1 cellular context compared by ENCODE assay signal in the genomic region with DNA sequence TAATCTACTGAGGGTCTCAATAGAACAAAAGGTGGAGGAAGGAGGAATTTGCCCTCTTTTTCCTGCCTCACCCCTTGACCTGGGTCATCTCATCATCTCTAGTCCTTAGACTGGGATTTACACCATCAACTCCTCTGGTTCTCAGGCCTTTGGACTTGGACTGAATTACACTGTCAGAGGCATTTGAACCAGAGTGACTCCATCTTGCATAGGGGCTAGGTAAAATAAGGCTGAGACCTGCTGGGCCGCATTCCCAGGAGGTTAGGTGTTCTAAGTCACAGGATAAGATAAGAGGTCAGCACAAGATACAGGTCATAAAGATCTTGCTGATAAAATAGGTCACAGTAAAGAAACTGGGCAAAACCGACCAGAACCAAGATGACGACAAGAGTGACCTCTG.
TF ChIP-seq lines count a peak whose summit lies in the region.

No MANE protein-coding gene starts in this region.

TF ChIP-seq in K562, 482 proteins besides CTCF, POLR2A, EP300 and RAD21 (continued from another document and continues in another):
- TF ChIP-seq, protein P1, sequence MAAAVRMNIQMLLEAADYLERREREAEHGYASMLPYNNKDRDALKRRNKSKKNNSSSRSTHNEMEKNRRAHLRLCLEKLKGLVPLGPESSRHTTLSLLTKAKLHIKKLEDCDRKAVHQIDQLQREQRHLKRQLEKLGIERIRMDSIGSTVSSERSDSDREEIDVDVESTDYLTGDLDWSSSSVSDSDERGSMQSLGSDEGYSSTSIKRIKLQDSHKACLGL (CRISPR knock-in tag; IDR thresholded peaks at IDR 0.05; ENCODE audit: borderline replicate concordance, poor library complexity, severe bottlenecking), result no peak
- TF ChIP-seq RBM25 (IDR thresholded peaks at IDR 0.05; ENCODE audit: low read depth, low read length, severe bottlenecking), result no peak
- TF ChIP-seq, protein P2, sequence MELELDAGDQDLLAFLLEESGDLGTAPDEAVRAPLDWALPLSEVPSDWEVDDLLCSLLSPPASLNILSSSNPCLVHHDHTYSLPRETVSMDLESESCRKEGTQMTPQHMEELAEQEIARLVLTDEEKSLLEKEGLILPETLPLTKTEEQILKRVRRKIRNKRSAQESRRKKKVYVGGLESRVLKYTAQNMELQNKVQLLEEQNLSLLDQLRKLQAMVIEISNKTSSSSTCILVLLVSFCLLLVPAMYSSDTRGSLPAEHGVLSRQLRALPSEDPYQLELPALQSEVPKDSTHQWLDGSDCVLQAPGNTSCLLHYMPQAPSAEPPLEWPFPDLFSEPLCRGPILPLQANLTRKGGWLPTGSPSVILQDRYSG (tag; conservative IDR thresholded peaks at IDR 0.05; ENCODE audit: low read depth), result peak; percentile 83
- TF ChIP-seq GTF2F1 (IDR thresholded peaks at IDR 0.05; ENCODE audit: low read depth, low read length), result no peak
- no peak for TF ChIP-seq ASH1L (IDR thresholded peaks at IDR 0.05; ENCODE audit: borderline replicate concordance, low read depth, partially characterized antibody)
- no peak for TF ChIP-seq TAF7 (tag; IDR thresholded peaks at IDR 0.05)
- TF ChIP-seq, protein P3, sequence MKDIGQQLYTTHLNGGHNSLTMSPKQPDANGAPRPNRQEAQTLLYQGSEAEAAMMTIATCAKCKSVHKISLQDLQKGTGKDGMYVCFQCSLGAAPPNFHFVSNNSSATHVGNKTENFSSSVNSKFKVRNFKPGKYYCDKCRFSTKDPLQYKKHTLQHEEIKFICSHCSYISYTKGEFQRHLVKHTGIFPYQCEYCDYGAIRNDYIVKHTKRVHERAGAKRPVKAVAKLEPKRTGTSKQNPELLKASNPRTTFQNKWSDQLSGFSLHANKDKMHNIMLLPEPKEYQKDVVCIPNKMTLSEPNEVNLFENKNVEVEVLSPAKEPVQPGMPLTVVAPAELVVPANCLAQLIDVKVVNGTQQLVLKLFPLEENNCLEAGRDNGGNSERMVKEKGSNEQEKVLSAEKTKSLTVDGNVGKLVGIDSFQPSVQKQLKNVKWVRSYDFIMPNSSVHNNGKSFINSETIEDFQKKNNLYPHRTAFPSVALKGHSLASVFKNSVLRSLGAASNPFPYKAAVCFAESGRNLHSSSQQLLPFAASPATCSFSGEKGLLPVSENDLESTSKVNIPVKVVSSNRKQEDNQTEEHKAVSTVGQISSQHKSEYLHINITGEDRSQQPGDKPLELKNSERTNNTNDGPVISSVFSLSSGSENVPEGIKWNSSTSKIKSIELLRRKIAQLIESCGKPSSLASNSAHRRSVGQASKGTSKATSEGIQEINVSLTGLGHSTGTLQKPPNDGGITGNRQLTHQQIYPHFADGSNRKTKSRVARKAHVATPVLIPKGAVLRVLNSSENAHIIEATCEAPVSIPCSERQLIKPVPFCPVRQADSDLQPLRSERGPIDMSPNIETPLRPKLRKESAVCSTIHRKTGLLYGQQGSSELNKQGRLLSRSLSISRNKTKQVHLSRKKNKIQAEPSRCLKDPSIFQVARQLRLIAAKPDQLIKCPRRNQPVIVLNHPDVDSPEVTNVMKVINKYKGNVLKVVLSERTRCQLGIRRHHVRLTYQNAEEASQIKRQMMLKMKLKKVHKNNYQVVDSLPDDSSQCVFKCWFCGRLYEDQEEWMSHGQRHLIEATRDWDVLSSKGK (CRISPR knock-in tag; IDR thresholded peaks at IDR 0.05), result no peak
- no peak for TF ChIP-seq RFX7 (CRISPR knock-in tag; IDR thresholded peaks at IDR 0.05)
- no peak for TF ChIP-seq C11orf30 (IDR thresholded peaks at IDR 0.05; ENCODE audit: low read depth)
- TF ChIP-seq YBX1 (IDR thresholded peaks at IDR 0.05), result no peak
- no peak for TF ChIP-seq ILK (tag; IDR thresholded peaks at IDR 0.05; ENCODE audit: borderline replicate concordance, low read depth)
- TF ChIP-seq BCL6 (CRISPR knock-in tag; IDR thresholded peaks at IDR 0.05), result no peak
- no peak for TF ChIP-seq PHF20 (IDR thresholded peaks at IDR 0.05; ENCODE audit: partially characterized antibody)
- TF ChIP-seq XRCC3 (IDR thresholded peaks at IDR 0.05), result no peak
- TF ChIP-seq SIN3B (IDR thresholded peaks at IDR 0.05; ENCODE audit: low read depth), result no peak
- TF ChIP-seq, protein P4, sequence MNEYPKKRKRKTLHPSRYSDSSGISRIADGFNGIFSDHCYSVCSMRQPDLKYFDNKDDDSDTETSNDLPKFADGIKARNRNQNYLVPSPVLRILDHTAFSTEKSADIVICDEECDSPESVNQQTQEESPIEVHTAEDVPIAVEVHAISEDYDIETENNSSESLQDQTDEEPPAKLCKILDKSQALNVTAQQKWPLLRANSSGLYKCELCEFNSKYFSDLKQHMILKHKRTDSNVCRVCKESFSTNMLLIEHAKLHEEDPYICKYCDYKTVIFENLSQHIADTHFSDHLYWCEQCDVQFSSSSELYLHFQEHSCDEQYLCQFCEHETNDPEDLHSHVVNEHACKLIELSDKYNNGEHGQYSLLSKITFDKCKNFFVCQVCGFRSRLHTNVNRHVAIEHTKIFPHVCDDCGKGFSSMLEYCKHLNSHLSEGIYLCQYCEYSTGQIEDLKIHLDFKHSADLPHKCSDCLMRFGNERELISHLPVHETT (CRISPR knock-in tag; conservative IDR thresholded peaks at IDR 0.05 in 1 of 2, IDR thresholded peaks at IDR 0.05 in 1 of 2), result no peak
- no peak for TF ChIP-seq LEF1 (IDR thresholded peaks at IDR 0.05)
- no peak for TF ChIP-seq MCM3 (IDR thresholded peaks at IDR 0.05)
- TF ChIP-seq, protein P5, sequence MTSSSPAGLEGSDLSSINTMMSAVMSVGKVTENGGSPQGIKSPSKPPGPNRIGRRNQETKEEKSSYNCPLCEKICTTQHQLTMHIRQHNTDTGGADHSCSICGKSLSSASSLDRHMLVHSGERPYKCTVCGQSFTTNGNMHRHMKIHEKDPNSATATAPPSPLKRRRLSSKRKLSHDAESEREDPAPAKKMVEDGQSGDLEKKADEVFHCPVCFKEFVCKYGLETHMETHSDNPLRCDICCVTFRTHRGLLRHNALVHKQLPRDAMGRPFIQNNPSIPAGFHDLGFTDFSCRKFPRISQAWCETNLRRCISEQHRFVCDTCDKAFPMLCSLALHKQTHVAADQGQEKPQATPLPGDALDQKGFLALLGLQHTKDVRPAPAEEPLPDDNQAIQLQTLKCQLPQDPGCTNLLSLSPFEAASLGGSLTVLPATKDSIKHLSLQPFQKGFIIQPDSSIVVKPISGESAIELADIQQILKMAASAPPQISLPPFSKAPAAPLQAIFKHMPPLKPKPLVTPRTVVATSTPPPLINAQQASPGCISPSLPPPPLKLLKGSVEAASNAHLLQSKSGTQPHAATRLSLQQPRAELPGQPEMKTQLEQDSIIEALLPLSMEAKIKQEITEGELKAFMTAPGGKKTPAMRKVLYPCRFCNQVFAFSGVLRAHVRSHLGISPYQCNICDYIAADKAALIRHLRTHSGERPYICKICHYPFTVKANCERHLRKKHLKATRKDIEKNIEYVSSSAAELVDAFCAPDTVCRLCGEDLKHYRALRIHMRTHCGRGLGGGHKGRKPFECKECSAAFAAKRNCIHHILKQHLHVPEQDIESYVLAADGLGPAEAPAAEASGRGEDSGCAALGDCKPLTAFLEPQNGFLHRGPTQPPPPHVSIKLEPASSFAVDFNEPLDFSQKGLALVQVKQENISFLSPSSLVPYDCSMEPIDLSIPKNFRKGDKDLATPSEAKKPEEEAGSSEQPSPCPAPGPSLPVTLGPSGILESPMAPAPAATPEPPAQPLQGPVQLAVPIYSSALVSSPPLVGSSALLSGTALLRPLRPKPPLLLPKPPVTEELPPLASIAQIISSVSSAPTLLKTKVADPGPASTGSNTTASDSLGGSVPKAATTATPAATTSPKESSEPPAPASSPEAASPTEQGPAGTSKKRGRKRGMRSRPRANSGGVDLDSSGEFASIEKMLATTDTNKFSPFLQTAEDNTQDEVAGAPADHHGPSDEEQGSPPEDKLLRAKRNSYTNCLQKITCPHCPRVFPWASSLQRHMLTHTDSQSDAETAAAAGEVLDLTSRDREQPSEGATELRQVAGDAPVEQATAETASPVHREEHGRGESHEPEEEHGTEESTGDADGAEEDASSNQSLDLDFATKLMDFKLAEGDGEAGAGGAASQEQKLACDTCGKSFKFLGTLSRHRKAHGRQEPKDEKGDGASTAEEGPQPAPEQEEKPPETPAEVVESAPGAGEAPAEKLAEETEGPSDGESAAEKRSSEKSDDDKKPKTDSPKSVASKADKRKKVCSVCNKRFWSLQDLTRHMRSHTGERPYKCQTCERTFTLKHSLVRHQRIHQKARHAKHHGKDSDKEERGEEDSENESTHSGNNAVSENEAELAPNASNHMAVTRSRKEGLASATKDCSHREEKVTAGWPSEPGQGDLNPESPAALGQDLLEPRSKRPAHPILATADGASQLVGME (CRISPR knock-in tag; IDR thresholded peaks at IDR 0.05), result no peak
- no peak for TF ChIP-seq ZNF121 (CRISPR knock-in tag; conservative IDR thresholded peaks at IDR 0.05)
- TF ChIP-seq, protein P6, sequence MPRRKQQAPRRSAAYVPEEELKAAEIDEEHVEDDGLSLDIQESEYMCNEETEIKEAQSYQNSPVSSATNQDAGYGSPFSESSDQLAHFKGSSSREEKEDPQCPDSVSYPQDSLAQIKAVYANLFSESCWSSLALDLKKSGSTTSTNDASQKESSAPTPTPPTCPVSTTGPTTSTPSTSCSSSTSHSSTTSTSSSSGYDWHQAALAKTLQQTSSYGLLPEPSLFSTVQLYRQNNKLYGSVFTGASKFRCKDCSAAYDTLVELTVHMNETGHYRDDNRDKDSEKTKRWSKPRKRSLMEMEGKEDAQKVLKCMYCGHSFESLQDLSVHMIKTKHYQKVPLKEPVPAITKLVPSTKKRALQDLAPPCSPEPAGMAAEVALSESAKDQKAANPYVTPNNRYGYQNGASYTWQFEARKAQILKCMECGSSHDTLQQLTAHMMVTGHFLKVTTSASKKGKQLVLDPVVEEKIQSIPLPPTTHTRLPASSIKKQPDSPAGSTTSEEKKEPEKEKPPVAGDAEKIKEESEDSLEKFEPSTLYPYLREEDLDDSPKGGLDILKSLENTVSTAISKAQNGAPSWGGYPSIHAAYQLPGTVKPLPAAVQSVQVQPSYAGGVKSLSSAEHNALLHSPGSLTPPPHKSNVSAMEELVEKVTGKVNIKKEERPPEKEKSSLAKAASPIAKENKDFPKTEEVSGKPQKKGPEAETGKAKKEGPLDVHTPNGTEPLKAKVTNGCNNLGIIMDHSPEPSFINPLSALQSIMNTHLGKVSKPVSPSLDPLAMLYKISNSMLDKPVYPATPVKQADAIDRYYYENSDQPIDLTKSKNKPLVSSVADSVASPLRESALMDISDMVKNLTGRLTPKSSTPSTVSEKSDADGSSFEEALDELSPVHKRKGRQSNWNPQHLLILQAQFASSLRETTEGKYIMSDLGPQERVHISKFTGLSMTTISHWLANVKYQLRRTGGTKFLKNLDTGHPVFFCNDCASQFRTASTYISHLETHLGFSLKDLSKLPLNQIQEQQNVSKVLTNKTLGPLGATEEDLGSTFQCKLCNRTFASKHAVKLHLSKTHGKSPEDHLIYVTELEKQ (CRISPR knock-in tag; IDR thresholded peaks at IDR 0.05), result 0 out of 2 replicates have a peak, but pooled peaks have one; percentile 20
- no peak for TF ChIP-seq RBM34 (IDR thresholded peaks at IDR 0.05; ENCODE audit: borderline replicate concordance, insufficient read depth, low read length)
- TF ChIP-seq ZNF583 (CRISPR knock-in tag; IDR thresholded peaks at IDR 0.05), result peak; percentile 32; the same call in 1 of the 2 replicates
- no peak for TF ChIP-seq POLR2G (IDR thresholded peaks at IDR 0.05; ENCODE audit: low read depth, low read length)
- no peak for TF ChIP-seq FOXJ2 (tag; IDR thresholded peaks at IDR 0.05)
- no peak for TF ChIP-seq ZNF347 (CRISPR knock-in tag; IDR thresholded peaks at IDR 0.05; ENCODE audit: low read depth)
- TF ChIP-seq BRD4 (IDR thresholded peaks at IDR 0.05), result no peak
- TF ChIP-seq ZNF764 (CRISPR knock-in tag; IDR thresholded peaks at IDR 0.05; ENCODE audit: low read depth), result no peak
- peak; percentile 78; the same call in 1 of the 2 replicates for TF ChIP-seq GTF2A2 (tag; IDR thresholded peaks at IDR 0.05)
- no peak for TF ChIP-seq ERF (CRISPR knock-in tag; IDR thresholded peaks at IDR 0.05)
- TF ChIP-seq, protein P7, sequence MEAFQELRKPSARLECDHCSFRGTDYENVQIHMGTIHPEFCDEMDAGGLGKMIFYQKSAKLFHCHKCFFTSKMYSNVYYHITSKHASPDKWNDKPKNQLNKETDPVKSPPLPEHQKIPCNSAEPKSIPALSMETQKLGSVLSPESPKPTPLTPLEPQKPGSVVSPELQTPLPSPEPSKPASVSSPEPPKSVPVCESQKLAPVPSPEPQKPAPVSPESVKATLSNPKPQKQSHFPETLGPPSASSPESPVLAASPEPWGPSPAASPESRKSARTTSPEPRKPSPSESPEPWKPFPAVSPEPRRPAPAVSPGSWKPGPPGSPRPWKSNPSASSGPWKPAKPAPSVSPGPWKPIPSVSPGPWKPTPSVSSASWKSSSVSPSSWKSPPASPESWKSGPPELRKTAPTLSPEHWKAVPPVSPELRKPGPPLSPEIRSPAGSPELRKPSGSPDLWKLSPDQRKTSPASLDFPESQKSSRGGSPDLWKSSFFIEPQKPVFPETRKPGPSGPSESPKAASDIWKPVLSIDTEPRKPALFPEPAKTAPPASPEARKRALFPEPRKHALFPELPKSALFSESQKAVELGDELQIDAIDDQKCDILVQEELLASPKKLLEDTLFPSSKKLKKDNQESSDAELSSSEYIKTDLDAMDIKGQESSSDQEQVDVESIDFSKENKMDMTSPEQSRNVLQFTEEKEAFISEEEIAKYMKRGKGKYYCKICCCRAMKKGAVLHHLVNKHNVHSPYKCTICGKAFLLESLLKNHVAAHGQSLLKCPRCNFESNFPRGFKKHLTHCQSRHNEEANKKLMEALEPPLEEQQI (IDR thresholded peaks at IDR 0.05), result no peak
